In the genomic region with DNA sequence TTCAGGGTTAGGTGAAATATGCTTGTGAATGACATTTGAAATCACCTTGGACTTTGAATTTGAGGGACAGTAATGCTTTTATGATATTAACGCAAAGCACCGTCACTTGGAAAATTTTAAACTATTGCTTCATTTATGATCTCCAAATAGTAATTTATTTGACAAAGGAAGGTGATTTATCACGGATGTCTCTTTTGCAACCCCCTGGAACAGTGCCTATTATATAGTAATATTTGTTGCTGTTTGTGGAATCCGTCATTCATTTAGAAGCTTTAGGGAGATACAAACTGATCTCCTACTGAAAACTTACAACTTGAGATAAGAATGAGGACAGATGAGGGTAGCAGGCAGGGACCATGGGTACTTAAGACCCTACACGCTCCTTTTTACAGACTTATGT, we compare ENCODE assay signal across 1 cellular context.
A peak's percentile ranks its signal among the peaks of the same experiment; 100 is the strongest.
TF ChIP-seq lines count a peak whose summit lies in the region.

No MANE protein-coding gene starts in this region.

TF ChIP-seq in K562, 482 proteins besides CTCF, POLR2A, EP300 and RAD21:
- TF ChIP-seq CEBPG (CRISPR knock-in tag; IDR thresholded peaks at IDR 0.05) = no peak
- 0 out of 4 replicates have a peak, but pooled peaks of 1 of the 2 experiments have one; percentile 31 for TF ChIP-seq CEBPG (tag; conservative IDR thresholded peaks at IDR 0.05 in 1 of 2, IDR thresholded peaks at IDR 0.05 in 1 of 2)
- TF ChIP-seq, protein P1, sequence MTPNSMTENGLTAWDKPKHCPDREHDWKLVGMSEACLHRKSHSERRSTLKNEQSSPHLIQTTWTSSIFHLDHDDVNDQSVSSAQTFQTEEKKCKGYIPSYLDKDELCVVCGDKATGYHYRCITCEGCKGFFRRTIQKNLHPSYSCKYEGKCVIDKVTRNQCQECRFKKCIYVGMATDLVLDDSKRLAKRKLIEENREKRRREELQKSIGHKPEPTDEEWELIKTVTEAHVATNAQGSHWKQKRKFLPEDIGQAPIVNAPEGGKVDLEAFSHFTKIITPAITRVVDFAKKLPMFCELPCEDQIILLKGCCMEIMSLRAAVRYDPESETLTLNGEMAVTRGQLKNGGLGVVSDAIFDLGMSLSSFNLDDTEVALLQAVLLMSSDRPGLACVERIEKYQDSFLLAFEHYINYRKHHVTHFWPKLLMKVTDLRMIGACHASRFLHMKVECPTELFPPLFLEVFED (CRISPR knock-in tag; conservative IDR thresholded peaks at IDR 0.05) = no peak
